2 cellular contexts compared by ENCODE assay signal in genomic region chr7:94642838-94643653, GRCh38.
A peak's percentile ranks its signal among the peaks of the same experiment; 100 is the strongest.
TF ChIP-seq lines count a peak whose summit lies in the region.

No MANE protein-coding gene starts in this region.

TF ChIP-seq in A549, 52 proteins besides CTCF, POLR2A, EP300 and RAD21 (continued from another document):
- no peak for TF ChIP-seq BCL3 (IDR thresholded peaks at IDR 0.05)
- TF ChIP-seq CHD2 (IDR thresholded peaks at IDR 0.05; ENCODE audit: low read length, partially characterized antibody), result no peak
- no peak for TF ChIP-seq CBX2 (IDR thresholded peaks at IDR 0.05; ENCODE audit: borderline replicate concordance, low read depth)
- no peak for TF ChIP-seq PBX3 (IDR thresholded peaks at IDR 0.05)
- TF ChIP-seq USF2 (IDR thresholded peaks at IDR 0.05), result no peak
- no peak for TF ChIP-seq FOSB (CRISPR knock-in tag; IDR thresholded peaks at IDR 0.05)
- no peak for TF ChIP-seq HMGXB4 (CRISPR knock-in tag; IDR thresholded peaks at IDR 0.05; ENCODE audit: borderline replicate concordance)
- no peak for TF ChIP-seq SREBF2 (IDR thresholded peaks at IDR 0.05)
- TF ChIP-seq TFCP2L1 (CRISPR knock-in tag; IDR thresholded peaks at IDR 0.05), result no peak
- TF ChIP-seq FOXS1 (CRISPR knock-in tag; IDR thresholded peaks at IDR 0.05), result no peak
- TF ChIP-seq HOXB13 (CRISPR knock-in tag; IDR thresholded peaks at IDR 0.05; ENCODE audit: low read depth), result no peak
- TF ChIP-seq MAFK (IDR thresholded peaks at IDR 0.05; ENCODE audit: partially characterized antibody), result no peak
- no peak for TF ChIP-seq NR3C1 (IDR thresholded peaks at IDR 0.05)
- TF ChIP-seq POLR2AphosphoS2 (conservative IDR thresholded peaks at IDR 0.05; ENCODE audit: low read length), result no peak
- no peak for TF ChIP-seq KDM1A (IDR thresholded peaks at IDR 0.05; ENCODE audit: low read depth)
- no peak for TF ChIP-seq CHD4 (IDR thresholded peaks at IDR 0.05; ENCODE audit: borderline replicate concordance)
- TF ChIP-seq JUNB (IDR thresholded peaks at IDR 0.05), result no peak
- no peak for TF ChIP-seq ATOH8 (CRISPR knock-in tag; IDR thresholded peaks at IDR 0.05; ENCODE audit: low read depth)
TF ChIP-seq in A549: peak in this region for 0.

TF ChIP-seq in HepG2, 621 proteins besides CTCF, POLR2A, EP300 and RAD21 (continued from another document and continues in another):
- no peak for TF ChIP-seq CBX2 (IDR thresholded peaks at IDR 0.05; ENCODE audit: low read depth, low read length)
- TF ChIP-seq CBX2 (CRISPR knock-in tag; IDR thresholded peaks at IDR 0.05; ENCODE audit: low read depth), result no peak
- peak; percentile 36; the same call in 1 of the 2 replicates for TF ChIP-seq SIX4 (CRISPR knock-in tag; IDR thresholded peaks at IDR 0.05)
- no peak for TF ChIP-seq ELF1 (CRISPR knock-in tag; IDR thresholded peaks at IDR 0.05)
- no peak for TF ChIP-seq ZFYVE20 (CRISPR knock-in tag; IDR thresholded peaks at IDR 0.05; ENCODE audit: borderline replicate concordance, low read depth)
- TF ChIP-seq TBX2 (CRISPR knock-in tag; IDR thresholded peaks at IDR 0.05; ENCODE audit: borderline replicate concordance), result peak; percentile 74; the same call in 1 of the 2 replicates
- no peak for TF ChIP-seq NFAT5 (CRISPR knock-in tag; IDR thresholded peaks at IDR 0.05)
- 0 out of 2 replicates have a peak, but pooled peaks have one; percentile 62 for TF ChIP-seq NKX3-1 (CRISPR knock-in tag; IDR thresholded peaks at IDR 0.05)
- TF ChIP-seq CENPX (CRISPR knock-in tag; IDR thresholded peaks at IDR 0.05), result no peak
- TF ChIP-seq ZNF441 (CRISPR knock-in tag; IDR thresholded peaks at IDR 0.05; ENCODE audit: borderline replicate concordance), result no peak
- no peak for TF ChIP-seq BCLAF1 (IDR thresholded peaks at IDR 0.05)
- no peak for TF ChIP-seq SRY (CRISPR knock-in tag; IDR thresholded peaks at IDR 0.05)
- TF ChIP-seq ATF7 (IDR thresholded peaks at IDR 0.05), result 0 out of 2 replicates have a peak, but pooled peaks have one; percentile 22
- no peak for TF ChIP-seq ATF7 (CRISPR knock-in tag; IDR thresholded peaks at IDR 0.05)
- peak; percentile 92 for TF ChIP-seq RXRB (CRISPR knock-in tag; IDR thresholded peaks at IDR 0.05; ENCODE audit: borderline replicate concordance)
- no peak for TF ChIP-seq SCMH1 (CRISPR knock-in tag; IDR thresholded peaks at IDR 0.05; ENCODE audit: borderline replicate concordance)
- TF ChIP-seq ZNF12 (CRISPR knock-in tag; IDR thresholded peaks at IDR 0.05), result peak; percentile 67; the same call in 1 of the 2 replicates
- no peak for TF ChIP-seq FOXO4 (CRISPR knock-in tag; conservative IDR thresholded peaks at IDR 0.05)
- TF ChIP-seq ZNF580 (CRISPR knock-in tag; IDR thresholded peaks at IDR 0.05; ENCODE audit: borderline replicate concordance, low read depth), result 0 out of 2 replicates have a peak, but pooled peaks have one; percentile 37
- TF ChIP-seq TBL1XR1 (IDR thresholded peaks at IDR 0.05; ENCODE audit: borderline replicate concordance, low read length, partially characterized antibody), result peak; percentile 79
- no peak for TF ChIP-seq TOE1 (CRISPR knock-in tag; IDR thresholded peaks at IDR 0.05)
- TF ChIP-seq MAFF (IDR thresholded peaks at IDR 0.05; ENCODE audit: low read depth, low read length), result 0 out of 2 replicates have a peak, but pooled peaks have one; percentile 3
- TF ChIP-seq SIX1 (CRISPR knock-in tag; IDR thresholded peaks at IDR 0.05; ENCODE audit: borderline replicate concordance), result peak; percentile 62; the same call in 1 of the 2 replicates
- TF ChIP-seq ZBED4 (CRISPR knock-in tag; IDR thresholded peaks at IDR 0.05; ENCODE audit: borderline replicate concordance), result peak; percentile 60; the same call in 1 of the 2 replicates
- TF ChIP-seq PTBP1 (IDR thresholded peaks at IDR 0.05; ENCODE audit: low read depth, low read length, poor library complexity, severe bottlenecking), result no peak
- TF ChIP-seq FOXK1 (CRISPR knock-in tag; IDR thresholded peaks at IDR 0.05; ENCODE audit: borderline replicate concordance, low read depth), result peak; percentile 77
- TF ChIP-seq ZNF362 (CRISPR knock-in tag; IDR thresholded peaks at IDR 0.05; ENCODE audit: borderline replicate concordance), result peak; percentile 81; the same call in 1 of the 2 replicates
- peak; percentile 99 for TF ChIP-seq NCOA2 (CRISPR knock-in tag; IDR thresholded peaks at IDR 0.05)
- TF ChIP-seq SAP130 (CRISPR knock-in tag; IDR thresholded peaks at IDR 0.05; ENCODE audit: low read depth), result peak; percentile 82
- 0 out of 2 replicates have a peak, but pooled peaks have one; percentile 54 for TF ChIP-seq MEF2D (CRISPR knock-in tag; IDR thresholded peaks at IDR 0.05)
- peak; percentile 85 for TF ChIP-seq IRF2 (CRISPR knock-in tag; IDR thresholded peaks at IDR 0.05)
- TF ChIP-seq ZNF512 (CRISPR knock-in tag; IDR thresholded peaks at IDR 0.05), result no peak
- TF ChIP-seq DDIT3 (CRISPR knock-in tag; IDR thresholded peaks at IDR 0.05), result no peak
- TF ChIP-seq STAT5B (CRISPR knock-in tag; IDR thresholded peaks at IDR 0.05), result no peak
- no peak for TF ChIP-seq SSRP1 (CRISPR knock-in tag; IDR thresholded peaks at IDR 0.05)
- TF ChIP-seq JDP2 (CRISPR knock-in tag; IDR thresholded peaks at IDR 0.05; ENCODE audit: borderline replicate concordance), result no peak
- TF ChIP-seq ZNF772 (CRISPR knock-in tag; IDR thresholded peaks at IDR 0.05), result no peak
- TF ChIP-seq MAX (IDR thresholded peaks at IDR 0.05), result peak; percentile 23; the same call in 1 of the 2 replicates
- peak; percentile 62; the same call in 1 of the 2 replicates for TF ChIP-seq MIER2 (CRISPR knock-in tag; IDR thresholded peaks at IDR 0.05)
